Comparison of ENCODE assay signal across 19 cellular contexts in the genomic region with DNA sequence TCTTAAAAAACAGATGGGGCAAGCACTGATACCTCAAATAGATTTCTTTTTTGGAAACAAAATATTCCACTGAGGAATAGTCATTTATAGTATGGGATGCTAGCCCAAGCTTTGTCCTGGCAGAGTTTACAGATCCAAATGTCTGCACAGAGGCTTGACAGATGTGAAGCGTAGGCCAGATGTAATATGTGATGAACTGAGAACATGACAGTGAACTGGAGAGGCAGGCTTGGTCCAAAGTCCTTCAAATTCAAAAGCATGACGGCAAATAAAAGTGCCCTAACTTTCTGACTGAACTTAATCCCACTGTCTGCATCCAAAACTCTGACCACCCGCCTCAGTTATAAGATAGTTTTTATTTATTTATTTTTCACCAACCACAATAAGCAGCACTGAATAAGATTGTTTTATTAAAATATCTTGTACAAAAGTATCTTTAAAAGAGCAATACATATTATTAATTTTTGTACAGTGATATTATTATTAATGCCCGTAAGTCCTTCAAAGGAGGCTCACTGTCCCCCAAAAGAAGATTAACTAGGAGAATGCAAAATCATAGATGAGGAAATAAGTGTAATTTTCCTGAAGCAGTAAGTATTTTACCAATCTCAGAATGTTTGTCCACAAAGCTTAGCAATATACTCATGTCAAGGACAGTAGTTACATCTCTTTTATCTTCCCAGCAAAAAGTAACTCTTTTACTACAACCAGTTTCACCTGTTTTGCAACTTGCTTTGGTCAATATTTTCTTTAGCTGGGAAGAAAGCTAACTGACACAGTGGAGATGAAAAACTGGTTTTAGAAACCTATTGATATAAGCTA. TPM values are rescaled to one million over a fixed set of nuclear protein-coding genes. Genes with fewer than 3 reads are reported as not detected.
A peak's percentile ranks its signal among the peaks of the same experiment; 100 is the strongest.
DNase-seq lines count a peak whose midpoint lies in the region; ATAC-seq and TF ChIP-seq lines count a peak whose summit lies in the region.
"Had no signal": no experiment of that assay in that cellular context is flagged by ENCODE, and none has a peak within 500 bp of the region (broad histone marks: within the 10 kb centered on the region; RNA-seq: fewer than 3 reads in every experiment).

No MANE protein-coding gene starts in this region.

- H3K9me2 ChIP-seq in PC-3 (replicated peaks; ENCODE audit: low read length) = no peaks in the 10 kb centered on the region
- H3K9me2 ChIP-seq in hepatocyte (replicated peaks; ENCODE audit: insufficient read depth) = no peaks in the 10 kb centered on the region

- H3F3A ChIP-seq in PC-3 (ENCODE audit: low read length, unreplicated experiment) = no peaks in the 10 kb centered on the region

- H3K4me3 ChIP-seq in PC-3 (ENCODE audit: low read length) (no peak overlapping the region), hepatocyte (no peak overlapping the region), prostate gland (no peak overlapping the region)
- H3K4me3 ChIP-seq: SJSA1 had no signal

- H3K4me1 ChIP-seq in PC-3 (ENCODE audit: insufficient read depth, low read length) (peaks cover 15% of the 10 kb centered on the region), hepatocyte (ENCODE audit: insufficient read depth) (peaks cover 19% of the 10 kb centered on the region), prostate gland (replicated peaks) (no peaks in the 10 kb centered on the region)
- H3K4me1 ChIP-seq: SJSA1 had no signal

- H3K27ac ChIP-seq in PC-3 (ENCODE audit: low read length) (no peak overlapping the region), hepatocyte (peak overlapping the region; percentile 46), prostate gland (peak overlapping the region; percentile 1 to 62)
- H3K27ac ChIP-seq: RWPE1, SJSA1 had no signal

- no peaks in the 10 kb centered on the region for H4K20me1 ChIP-seq in PC-3 (ENCODE audit: low read length)
- H4K20me1 ChIP-seq in hepatocyte (ENCODE audit: insufficient read depth, poor library complexity, severe bottlenecking) = no peaks in the 10 kb centered on the region

- 0 out of 2 replicates have a peak overlapping the region, but pooled peaks have one; percentile 17 for H3K4me2 ChIP-seq in PC-3 (ENCODE audit: low read length)
- H3K4me2 ChIP-seq in hepatocyte = peak overlapping the region; percentile 9

- H2AFZ ChIP-seq in PC-3 (ENCODE audit: low read length) = no peak overlapping the region
- no peak overlapping the region for H2AFZ ChIP-seq in hepatocyte

- no peaks in the 10 kb centered on the region for H3K27me3 ChIP-seq in PC-3 (ENCODE audit: low read length)
- no peaks in the 10 kb centered on the region for H3K27me3 ChIP-seq in hepatocyte
- no peaks in the 10 kb centered on the region for H3K27me3 ChIP-seq in prostate gland (replicated peaks; ENCODE audit: insufficient read depth)
- H3K27me3 ChIP-seq: SJSA1 had no signal

- DNase-seq in NCI-H345 (lab: John Stamatoyannopoulos, UW) (peak; percentile 11), NCI-H345 treated with DMSO at 0.1 percent for 48 hours (lab: John Stamatoyannopoulos, UW; ENCODE audit: unreplicated experiment) (no peak), PC-3 (peak; percentile 79), hepatocyte (ENCODE audit: low spot score) (no peak), prostate gland (ENCODE audit: low spot score) (peak; percentile 46), NCI-H524 (lab: John Stamatoyannopoulos, UW) (no peak)
- DNase-seq: CD4-positive, alpha-beta T cell; GF-D8; GOT3; KBM-7; MV-4-11; NCI-H187; NCI-H446; NCI-H82 had no signal

- no TSS peak for BruUV-seq in PC-3 (replicated peaks; lab: Mats Ljungman, UMichigan)

- CTCF ChIA-PET in PC-3 (lab: Charles Lee) = no interaction called here

- no peak overlapping the region for H3K9ac ChIP-seq in PC-3 (ENCODE audit: low read length)

- no peaks in the 10 kb centered on the region for H3K9me3 ChIP-seq in PC-3 (ENCODE audit: low read length)
- no peaks in the 10 kb centered on the region for H3K9me3 ChIP-seq in hepatocyte (ENCODE audit: low read depth)
- H3K9me3 ChIP-seq in prostate gland = no peaks in the 10 kb centered on the region
- H3K9me3 ChIP-seq: Caco-2, SJSA1 had no signal

- TF ChIP-seq CTCF in PC-3 (conservative IDR thresholded peaks at IDR 0.05; ENCODE audit: low read depth, low read length) = no peak
- TF ChIP-seq CTCF in hepatocyte (IDR thresholded peaks at IDR 0.05; ENCODE audit: poor library complexity) = no peak
- no peak for TF ChIP-seq CTCF in prostate gland (IDR thresholded peaks at IDR 0.05)

- 78% methylated on average over 4 of the region's 4 CpGs for WGBS in hepatocyte (ENCODE audit: low lambda C conversion rate, missing lambda C conversion rate)
- WGBS in prostate gland = 80% methylated on average over 4 of the region's 4 CpGs

- ATAC-seq in PC-3 (no peak), GM21526 (IDR thresholded peaks at IDR 0.05; ENCODE audit: low FRiP score, unreplicated experiment) (no peak), HG03108 (IDR thresholded peaks at IDR 0.05; ENCODE audit: unreplicated experiment) (no peak)

- intact Hi-C loops in PC-3 (cut with micrococcal nuclease) (no loop called here), prostate gland (cut with DNase I) (no loop called here)

- no peaks in the 10 kb centered on the region for H3K79me2 ChIP-seq in PC-3 (ENCODE audit: low read length)
- peaks cover 2% of the 10 kb centered on the region for H3K79me2 ChIP-seq in hepatocyte

- no peaks in the 10 kb centered on the region for H3K36me3 ChIP-seq in PC-3 (ENCODE audit: low read depth, low read length)
- no peaks in the 10 kb centered on the region for H3K36me3 ChIP-seq in hepatocyte (replicated peaks; ENCODE audit: insufficient read depth, low read depth)
- H3K36me3 ChIP-seq in prostate gland = no peaks in the 10 kb centered on the region
- H3K36me3 ChIP-seq: SJSA1 had no signal

- POLR2A ChIA-PET in PC-3 (lab: Charles Lee; ENCODE audit: unreplicated experiment) = interaction anchor here (0.5 kb wide), 1 partner anchor 515 kb away, joined by 6 read pairs; no protein-coding TSS in a partner anchor

- no peak for TF ChIP-seq POLR2A in prostate gland (IDR thresholded peaks at IDR 0.05)

RNA-seq across cellular contexts. Expression of gene SPOPL, which starts 10.7 kb away (rescaled TPM):
- total RNA-seq in PC-3 (2014; rRNA removed) (9.3 and 10.2 TPM in 2 replicates), hepatocyte (28.0 and 37.0 TPM in 2 replicates), prostate gland (10 to 100 TPM; 19.7 to 24.9 TPM)
- polyA plus RNA-seq in hepatocyte = 6.1 and 6.7 TPM in 2 replicates

Comparison
In these comparisons a context has a peak if more than half of its experiments do, and no peak if none do; other contexts are left out.
1. DNase-seq: peak in NCI-H345 (single experiment), PC-3 (single experiment) and prostate gland (single experiment); none in NCI-H345 treated with DMSO at 0.1 percent for 48 hours (single experiment), hepatocyte (single experiment) and NCI-H524 (0 of 2).